8 cellular contexts compared by ENCODE assay signal in genomic region chr12:124548854-124549378, GRCh38. TPM values are rescaled to one million over a fixed set of nuclear protein-coding genes. Genes with fewer than 3 reads are reported as not detected.
DNase-seq lines count a peak whose midpoint lies in the region; ATAC-seq and TF ChIP-seq lines count a peak whose summit lies in the region.

No MANE protein-coding gene starts in this region.

- H2AK5ac ChIP-seq in trophoblast cell (ENCODE audit: low read length), result peak overlapping the region; percentile 44

- TF ChIP-seq POLR2A in Peyer's patch (IDR thresholded peaks at IDR 0.05) (no peak), esophagus squamous epithelium (IDR thresholded peaks at IDR 0.05) (no peak)

- TF ChIP-seq CTCF in Peyer's patch (IDR thresholded peaks at IDR 0.05) (no peak), esophagus squamous epithelium (IDR thresholded peaks at IDR 0.05) (no peak)

- H4K91ac ChIP-seq in trophoblast cell (ENCODE audit: low read depth, low read length), result no peak overlapping the region

- no peaks in the 10 kb centered on the region for H3K36me3 ChIP-seq in Peyer's patch
- H3K36me3 ChIP-seq in esophagus squamous epithelium, result peaks cover 0 to 6% (median 0%) of the 10 kb centered on the region in 3 donors
- peaks cover 6 to 9% of the 10 kb centered on the region in 2 experiments for H3K36me3 ChIP-seq in trophoblast cell (ENCODE audit: control insufficient read depth in 1 of 2, insufficient read depth in 2 of 2, low read length in 2 of 2)

- no peak overlapping the region for H3K4me3 ChIP-seq in Peyer's patch
- H3K4me3 ChIP-seq in esophagus squamous epithelium, result no peak overlapping the region
- H3K4me3 ChIP-seq in trophoblast cell (ENCODE audit: low read depth, low read length), result no peak overlapping the region

- CTCF ChIA-PET in T-cell (lab: Charles Lee), result no interaction called here

- H3K79me2 ChIP-seq in trophoblast cell (ENCODE audit: control insufficient read depth, insufficient read depth, low read length, poor library complexity), result peaks cover 42% of the 10 kb centered on the region

- peak overlapping the region; percentile 31 for H3K14ac ChIP-seq in trophoblast cell (ENCODE audit: low read length)

- H2AFZ ChIP-seq in trophoblast cell (ENCODE audit: insufficient read depth, low read length, poor library complexity), result no peak overlapping the region

- POLR2A ChIA-PET in T-cell (lab: Charles Lee), result no interaction called here

- H3K4ac ChIP-seq in trophoblast cell (ENCODE audit: low read depth, low read length), result peak overlapping the region; percentile 80

- H3K27ac ChIP-seq in Peyer's patch, result peak overlapping the region in 3 of 4 donors; percentile 9 to 61 (median 49)
- H3K27ac ChIP-seq in esophagus squamous epithelium, result peak overlapping the region; percentile 21 to 84 (median 78)
- no peak overlapping the region for H3K27ac ChIP-seq in trophoblast cell (ENCODE audit: low read depth, low read length)

- H4K8ac ChIP-seq in trophoblast cell (ENCODE audit: low read depth, low read length), result no peak overlapping the region

- H3K27me3 ChIP-seq in Peyer's patch (no peaks in the 10 kb centered on the region), esophagus squamous epithelium (no peaks in the 10 kb centered on the region), trophoblast cell (ENCODE audit: insufficient read depth, low read length) (no peaks in the 10 kb centered on the region)

- H3K18ac ChIP-seq in trophoblast cell (ENCODE audit: low read length), result peak overlapping the region; percentile 78

- peaks cover 7% of the 10 kb centered on the region for H3K36me3 Mint-ChIP-seq in T-cell

- H3K9ac ChIP-seq in trophoblast cell (ENCODE audit: low read length), result no peak overlapping the region

- no peak overlapping the region for H4K12ac ChIP-seq in trophoblast cell (ENCODE audit: low read depth, low read length)

- no peaks in the 10 kb centered on the region for H3K9me3 Mint-ChIP-seq in T-cell

- H3K4me1 ChIP-seq in Peyer's patch, result peaks cover 0 to 67% (median 28%) of the 10 kb centered on the region in 4 donors
- peaks cover 61 to 89% (median 67%) of the 10 kb centered on the region in 3 donors for H3K4me1 ChIP-seq in esophagus squamous epithelium
- H3K4me1 ChIP-seq in trophoblast cell (ENCODE audit: control insufficient read depth in 1 of 2, insufficient read depth in 2 of 2, low read length in 2 of 2), result peaks cover 21 to 22% of the 10 kb centered on the region in 2 experiments

- WGBS in esophagus squamous epithelium, 2 donors, result 11 to 12% methylated on average over 12 to 16 of the region's 24 CpGs
- no CpG with 5 or more reads among the region's 24 CpGs for WGBS in trophoblast cell (ENCODE audit: extremely low coverage, insufficient coverage, insufficient read length)

- H2BK12ac ChIP-seq in trophoblast cell (ENCODE audit: low read length), result peak overlapping the region; percentile 51

- H3K9me3 ChIP-seq in Peyer's patch (no peaks in the 10 kb centered on the region), esophagus squamous epithelium (no peaks in the 10 kb centered on the region), trophoblast cell (ENCODE audit: insufficient read depth, low read depth, low read length) (no peaks in the 10 kb centered on the region)

- intact Hi-C loops in esophagus squamous epithelium (cut with DNase I), result no loop called here

- no peak overlapping the region for H2BK5ac ChIP-seq in trophoblast cell (ENCODE audit: low read depth, low read length, poor library complexity)

- H3K4me3 Mint-ChIP-seq in T-cell, result no peak overlapping the region

- H3K27ac Mint-ChIP-seq in T-cell, result peak overlapping the region in 1 of 2 donors; percentile 39

- H3K27me3 Mint-ChIP-seq in T-cell, result no peaks in the 10 kb centered on the region

- peaks cover 11% of the 10 kb centered on the region for H3K79me1 ChIP-seq in trophoblast cell (ENCODE audit: low read length)

- H3K4me2 ChIP-seq in trophoblast cell (ENCODE audit: low read length), result no peak overlapping the region

- H2BK120ac ChIP-seq in trophoblast cell (ENCODE audit: insufficient read depth, low read length, poor library complexity), result no peak overlapping the region

- peaks cover 78 to 80% (median 79%) of the 10 kb centered on the region in 3 donors for H3K4me1 Mint-ChIP-seq in T-cell

- DNase-seq in Ammon's horn (ENCODE audit: low spot score) (peak; percentile 75), Peyer's patch (no peak), esophagus squamous epithelium (lab: John Stamatoyannopoulos, UW) (no peak), trophoblast cell (peak in 1 of 2 donors; percentile 39), T-cell (no peak), hippocampal formation (lab: John Stamatoyannopoulos, UW) (no peak), OCI-M1 (lab: John Stamatoyannopoulos, UW) (no peak)

- ATAC-seq in GM21528 (IDR thresholded peaks at IDR 0.05; ENCODE audit: low FRiP score, unreplicated experiment) (no peak), T-cell (replicated peaks in 1 of 4) (no peak)

- H3K23ac ChIP-seq in trophoblast cell (ENCODE audit: low read length), result no peak overlapping the region

RNA-seq across cellular contexts. Expression of gene NCOR2, which starts 18.5 kb away (rescaled TPM):
- total RNA-seq in Peyer's patch (100 to 1,000 TPM; 105 to 330 (median 148) TPM), esophagus squamous epithelium (10 to 100 TPM; 17.7 to 84.1 (median 45.6) TPM), T-cell (100 to 1,000 TPM; 108 to 140 (median 127) TPM)
- polyA plus RNA-seq in trophoblast cell (2013), result 147 and 153 TPM in 2 replicates
